In the genomic region with DNA sequence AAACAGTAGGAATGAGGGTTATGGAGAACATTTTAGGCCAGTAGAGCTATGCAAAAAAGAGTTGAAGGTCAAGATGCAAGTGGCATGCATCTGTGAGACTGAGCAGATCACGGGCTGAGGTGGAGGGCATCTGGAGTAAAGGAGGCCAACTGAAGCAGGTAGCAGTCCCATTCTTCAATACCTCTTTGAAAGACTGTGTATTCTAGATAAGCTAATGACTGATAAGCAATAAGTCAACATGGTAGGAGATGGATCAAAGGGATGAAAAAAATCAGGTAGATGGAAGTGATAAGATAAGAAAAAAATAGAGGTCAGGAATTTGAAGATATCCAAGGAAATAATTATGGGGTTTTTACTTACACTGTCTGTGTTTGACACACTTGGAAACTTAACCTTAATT, we compare ENCODE assay signal across 1 cellular context.
TF ChIP-seq lines count a peak whose summit lies in the region.

No MANE protein-coding gene starts in this region.

TF ChIP-seq in GM23338, 12 proteins besides CTCF, POLR2A, EP300 and RAD21:
- no peak for TF ChIP-seq NANOG (IDR thresholded peaks at IDR 0.05; ENCODE audit: borderline replicate concordance)
- no peak for TF ChIP-seq EZH2phosphoT487 (IDR thresholded peaks at IDR 0.05; ENCODE audit: unreplicated experiment)
- TF ChIP-seq STAT1 (IDR thresholded peaks at IDR 0.05; ENCODE audit: unreplicated experiment) = no peak
- TF ChIP-seq, protein P1, sequence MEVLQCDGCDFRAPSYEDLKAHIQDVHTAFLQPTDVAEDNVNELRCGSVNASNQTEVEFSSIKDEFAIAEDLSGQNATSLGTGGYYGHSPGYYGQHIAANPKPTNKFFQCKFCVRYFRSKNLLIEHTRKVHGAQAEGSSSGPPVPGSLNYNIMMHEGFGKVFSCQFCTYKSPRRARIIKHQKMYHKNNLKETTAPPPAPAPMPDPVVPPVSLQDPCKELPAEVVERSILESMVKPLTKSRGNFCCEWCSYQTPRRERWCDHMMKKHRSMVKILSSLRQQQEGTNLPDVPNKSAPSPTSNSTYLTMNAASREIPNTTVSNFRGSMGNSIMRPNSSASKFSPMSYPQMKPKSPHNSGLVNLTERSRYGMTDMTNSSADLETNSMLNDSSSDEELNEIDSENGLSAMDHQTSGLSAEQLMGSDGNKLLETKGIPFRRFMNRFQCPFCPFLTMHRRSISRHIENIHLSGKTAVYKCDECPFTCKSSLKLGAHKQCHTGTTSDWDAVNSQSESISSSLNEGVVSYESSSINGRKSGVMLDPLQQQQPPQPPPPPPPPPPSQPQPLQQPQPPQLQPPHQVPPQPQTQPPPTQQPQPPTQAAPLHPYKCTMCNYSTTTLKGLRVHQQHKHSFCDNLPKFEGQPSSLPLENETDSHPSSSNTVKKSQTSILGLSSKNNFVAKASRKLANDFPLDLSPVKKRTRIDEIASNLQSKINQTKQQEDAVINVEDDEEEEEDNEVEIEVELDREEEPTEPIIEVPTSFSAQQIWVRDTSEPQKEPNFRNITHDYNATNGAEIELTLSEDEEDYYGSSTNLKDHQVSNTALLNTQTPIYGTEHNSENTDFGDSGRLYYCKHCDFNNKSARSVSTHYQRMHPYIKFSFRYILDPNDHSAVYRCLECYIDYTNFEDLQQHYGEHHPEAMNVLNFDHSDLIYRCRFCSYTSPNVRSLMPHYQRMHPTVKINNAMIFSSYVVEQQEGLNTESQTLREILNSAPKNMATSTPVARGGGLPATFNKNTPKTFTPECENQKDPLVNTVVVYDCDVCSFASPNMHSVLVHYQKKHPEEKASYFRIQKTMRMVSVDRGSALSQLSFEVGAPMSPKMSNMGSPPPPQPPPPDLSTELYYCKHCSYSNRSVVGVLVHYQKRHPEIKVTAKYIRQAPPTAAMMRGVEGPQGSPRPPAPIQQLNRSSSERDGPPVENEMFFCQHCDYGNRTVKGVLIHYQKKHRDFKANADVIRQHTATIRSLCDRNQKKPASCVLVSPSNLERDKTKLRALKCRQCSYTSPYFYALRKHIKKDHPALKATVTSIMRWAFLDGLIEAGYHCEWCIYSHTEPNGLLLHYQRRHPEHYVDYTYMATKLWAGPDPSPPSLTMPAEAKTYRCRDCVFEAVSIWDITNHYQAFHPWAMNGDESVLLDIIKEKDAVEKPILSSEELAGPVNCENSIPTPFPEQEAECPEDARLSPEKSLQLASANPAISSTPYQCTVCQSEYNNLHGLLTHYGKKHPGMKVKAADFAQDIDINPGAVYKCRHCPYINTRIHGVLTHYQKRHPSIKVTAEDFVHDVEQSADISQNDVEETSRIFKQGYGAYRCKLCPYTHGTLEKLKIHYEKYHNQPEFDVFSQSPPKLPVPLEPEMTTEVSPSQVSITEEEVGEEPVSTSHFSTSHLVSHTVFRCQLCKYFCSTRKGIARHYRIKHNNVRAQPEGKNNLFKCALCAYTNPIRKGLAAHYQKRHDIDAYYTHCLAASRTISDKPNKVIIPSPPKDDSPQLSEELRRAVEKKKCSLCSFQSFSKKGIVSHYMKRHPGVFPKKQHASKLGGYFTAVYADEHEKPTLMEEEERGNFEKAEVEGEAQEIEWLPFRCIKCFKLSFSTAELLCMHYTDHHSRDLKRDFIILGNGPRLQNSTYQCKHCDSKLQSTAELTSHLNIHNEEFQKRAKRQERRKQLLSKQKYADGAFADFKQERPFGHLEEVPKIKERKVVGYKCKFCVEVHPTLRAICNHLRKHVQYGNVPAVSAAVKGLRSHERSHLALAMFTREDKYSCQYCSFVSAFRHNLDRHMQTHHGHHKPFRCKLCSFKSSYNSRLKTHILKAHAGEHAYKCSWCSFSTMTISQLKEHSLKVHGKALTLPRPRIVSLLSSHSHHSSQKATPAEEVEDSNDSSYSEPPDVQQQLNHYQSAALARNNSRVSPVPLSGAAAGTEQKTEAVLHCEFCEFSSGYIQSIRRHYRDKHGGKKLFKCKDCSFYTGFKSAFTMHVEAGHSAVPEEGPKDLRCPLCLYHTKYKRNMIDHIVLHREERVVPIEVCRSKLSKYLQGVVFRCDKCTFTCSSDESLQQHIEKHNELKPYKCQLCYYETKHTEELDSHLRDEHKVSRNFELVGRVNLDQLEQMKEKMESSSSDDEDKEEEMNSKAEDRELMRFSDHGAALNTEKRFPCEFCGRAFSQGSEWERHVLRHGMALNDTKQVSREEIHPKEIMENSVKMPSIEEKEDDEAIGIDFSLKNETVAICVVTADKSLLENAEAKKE (CRISPR knock-in tag; IDR thresholded peaks at IDR 0.05) = no peak
- TF ChIP-seq JUNB (IDR thresholded peaks at IDR 0.05; ENCODE audit: unreplicated experiment) = no peak
- no peak for TF ChIP-seq EZH2 (IDR thresholded peaks at IDR 0.05; ENCODE audit: low read depth, unreplicated experiment)
- TF ChIP-seq, protein P2, sequence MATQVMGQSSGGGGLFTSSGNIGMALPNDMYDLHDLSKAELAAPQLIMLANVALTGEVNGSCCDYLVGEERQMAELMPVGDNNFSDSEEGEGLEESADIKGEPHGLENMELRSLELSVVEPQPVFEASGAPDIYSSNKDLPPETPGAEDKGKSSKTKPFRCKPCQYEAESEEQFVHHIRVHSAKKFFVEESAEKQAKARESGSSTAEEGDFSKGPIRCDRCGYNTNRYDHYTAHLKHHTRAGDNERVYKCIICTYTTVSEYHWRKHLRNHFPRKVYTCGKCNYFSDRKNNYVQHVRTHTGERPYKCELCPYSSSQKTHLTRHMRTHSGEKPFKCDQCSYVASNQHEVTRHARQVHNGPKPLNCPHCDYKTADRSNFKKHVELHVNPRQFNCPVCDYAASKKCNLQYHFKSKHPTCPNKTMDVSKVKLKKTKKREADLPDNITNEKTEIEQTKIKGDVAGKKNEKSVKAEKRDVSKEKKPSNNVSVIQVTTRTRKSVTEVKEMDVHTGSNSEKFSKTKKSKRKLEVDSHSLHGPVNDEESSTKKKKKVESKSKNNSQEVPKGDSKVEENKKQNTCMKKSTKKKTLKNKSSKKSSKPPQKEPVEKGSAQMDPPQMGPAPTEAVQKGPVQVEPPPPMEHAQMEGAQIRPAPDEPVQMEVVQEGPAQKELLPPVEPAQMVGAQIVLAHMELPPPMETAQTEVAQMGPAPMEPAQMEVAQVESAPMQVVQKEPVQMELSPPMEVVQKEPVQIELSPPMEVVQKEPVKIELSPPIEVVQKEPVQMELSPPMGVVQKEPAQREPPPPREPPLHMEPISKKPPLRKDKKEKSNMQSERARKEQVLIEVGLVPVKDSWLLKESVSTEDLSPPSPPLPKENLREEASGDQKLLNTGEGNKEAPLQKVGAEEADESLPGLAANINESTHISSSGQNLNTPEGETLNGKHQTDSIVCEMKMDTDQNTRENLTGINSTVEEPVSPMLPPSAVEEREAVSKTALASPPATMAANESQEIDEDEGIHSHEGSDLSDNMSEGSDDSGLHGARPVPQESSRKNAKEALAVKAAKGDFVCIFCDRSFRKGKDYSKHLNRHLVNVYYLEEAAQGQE (IDR thresholded peaks at IDR 0.05; ENCODE audit: unreplicated experiment) = no peak
- no peak for TF ChIP-seq ZNF114 (CRISPR knock-in tag; IDR thresholded peaks at IDR 0.05)
- TF ChIP-seq CREB1 (CRISPR knock-in tag; IDR thresholded peaks at IDR 0.05; ENCODE audit: low read depth) = no peak
- no peak for TF ChIP-seq ZNF331 (CRISPR knock-in tag; IDR thresholded peaks at IDR 0.05; ENCODE audit: low read depth)
- TF ChIP-seq POLR2AphosphoS5 (IDR thresholded peaks at IDR 0.05; ENCODE audit: low read depth) = no peak
- TF ChIP-seq, protein P3, sequence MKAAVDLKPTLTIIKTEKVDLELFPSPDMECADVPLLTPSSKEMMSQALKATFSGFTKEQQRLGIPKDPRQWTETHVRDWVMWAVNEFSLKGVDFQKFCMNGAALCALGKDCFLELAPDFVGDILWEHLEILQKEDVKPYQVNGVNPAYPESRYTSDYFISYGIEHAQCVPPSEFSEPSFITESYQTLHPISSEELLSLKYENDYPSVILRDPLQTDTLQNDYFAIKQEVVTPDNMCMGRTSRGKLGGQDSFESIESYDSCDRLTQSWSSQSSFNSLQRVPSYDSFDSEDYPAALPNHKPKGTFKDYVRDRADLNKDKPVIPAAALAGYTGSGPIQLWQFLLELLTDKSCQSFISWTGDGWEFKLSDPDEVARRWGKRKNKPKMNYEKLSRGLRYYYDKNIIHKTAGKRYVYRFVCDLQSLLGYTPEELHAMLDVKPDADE (IDR thresholded peaks at IDR 0.05) = no peak
